ENCODE assay signal across 9 cellular contexts in genomic region chr12:58920956-58921861, GRCh38. TPM values are rescaled to one million over a fixed set of nuclear protein-coding genes. Genes with fewer than 3 reads are reported as not detected.
A peak's percentile ranks its signal among the peaks of the same experiment; 100 is the strongest.
DNase-seq lines count a peak whose midpoint lies in the region; ATAC-seq and TF ChIP-seq lines count a peak whose summit lies in the region.
"Had no signal": no experiment of that assay in that cellular context is flagged by ENCODE, and none has a peak within 500 bp of the region (broad histone marks: within the 10 kb centered on the region; RNA-seq: fewer than 3 reads in every experiment).

No MANE protein-coding gene starts in this region.

- H3K36me3 ChIP-seq in lower lobe of right lung: no peaks in the 10 kb centered on the region
- no peaks in the 10 kb centered on the region for H3K36me3 ChIP-seq in thyroid gland
- H3K36me3 ChIP-seq: neutrophil had no signal

- no peaks in the 10 kb centered on the region for H3K36me3 Mint-ChIP-seq in activated CD4-positive, alpha-beta T cell treated with anti-CD3 and anti-CD28 coated beads, Interleukin-2, amount 10 ng/mL, durations not matched to agents 24 days and 14 days (ENCODE audit: low read depth)
- peaks cover 7% of the 10 kb centered on the region for H3K36me3 Mint-ChIP-seq in MCF 10A (ENCODE audit: insufficient read depth, unreplicated experiment)

- peak overlapping the region; percentile 93 for H3K27ac ChIP-seq in lower lobe of right lung
- peak overlapping the region; percentile 90 to 99 (median 97) for H3K27ac ChIP-seq in thyroid gland
- H3K27ac ChIP-seq: neutrophil had no signal

- H3K4me3 ChIP-seq in lower lobe of right lung (peak overlapping the region; percentile 69), thyroid gland (replicated peaks in 1 of 3) (peak overlapping the region in 1 of 3 donors; percentile 90)

- peaks cover 42% of the 10 kb centered on the region for H3K27me3 Mint-ChIP-seq in activated CD4-positive, alpha-beta T cell treated with anti-CD3 and anti-CD28 coated beads, Interleukin-2, amount 10 ng/mL, durations not matched to agents 24 days and 14 days
- H3K27me3 Mint-ChIP-seq in MCF 10A (ENCODE audit: insufficient read depth, unreplicated experiment): no peaks in the 10 kb centered on the region

- WGBS in thyroid gland, 2 donors: 49 to 54% methylated on average over 15 of the region's 15 CpGs

- POLR2A ChIA-PET in MCF 10A (lab: Yijun Ruan, JAX): interaction anchor here (0.7 to 18.1 kb wide), 33 partner anchors 8 to 1090 kb away, joined by 3 to 655 read pairs (median 5); no protein-coding TSS in a partner anchor

- H3K4me1 ChIP-seq in lower lobe of right lung: no peaks in the 10 kb centered on the region
- peaks cover 0 to 17% of the 10 kb centered on the region in 2 donors for H3K4me1 ChIP-seq in thyroid gland

- H3K9me3 ChIP-seq in lower lobe of right lung: no peaks in the 10 kb centered on the region
- H3K9me3 ChIP-seq in thyroid gland: no peaks in the 10 kb centered on the region
- H3K9me3 ChIP-seq: neutrophil had no signal

- intact Hi-C loops in activated CD4-positive, alpha-beta T cell treated with anti-CD3 and anti-CD28 coated beads, Interleukin-2, amount 10 ng/mL, durations not matched to agents 24 days and 14 days (cut with micrococcal nuclease): no loop called here
- intact Hi-C loops in MCF 10A (cut with micrococcal nuclease): loop anchor here (1.0 kb wide), 1 partner anchor 44 kb away; no protein-coding TSS in a partner anchor
- intact Hi-C loops in lower lobe of right lung (cut with DNase I): no loop called here
- intact Hi-C loops in thyroid gland (cut with DNase I): no loop called here

- H3K9me3 Mint-ChIP-seq in activated CD4-positive, alpha-beta T cell treated with anti-CD3 and anti-CD28 coated beads, Interleukin-2, amount 10 ng/mL, durations not matched to agents 24 days and 14 days: no peaks in the 10 kb centered on the region
- no peaks in the 10 kb centered on the region for H3K9me3 Mint-ChIP-seq in MCF 10A (ENCODE audit: unreplicated experiment)

- H3K4me3 Mint-ChIP-seq in activated CD4-positive, alpha-beta T cell treated with anti-CD3 and anti-CD28 coated beads, Interleukin-2, amount 10 ng/mL, durations not matched to agents 24 days and 14 days: peak overlapping the region; percentile 55
- peak overlapping the region; percentile 94 for H3K4me3 Mint-ChIP-seq in MCF 10A (ENCODE audit: unreplicated experiment)

- TF ChIP-seq POLR2A in thyroid gland (IDR thresholded peaks at IDR 0.05): no peak

- DNase-seq in activated CD4-positive, alpha-beta T cell treated with anti-CD3 and anti-CD28 coated beads, Interleukin-2, amount 10 ng/mL, durations not matched to agents 24 days and 14 days: no peak
- no peak for DNase-seq in activated CD4-positive, alpha-beta T cell treated with anti-CD3 and anti-CD28 coated beads for 1 hour
- DNase-seq in MCF 10A (ENCODE audit: unreplicated experiment): no peak
- DNase-seq in lower lobe of right lung: no peak
- peak; percentile 29 to 48 for DNase-seq in thyroid gland
- DNase-seq in foreskin melanocyte: no peak
- no peak for DNase-seq in left lobe of liver (ENCODE audit: low spot score)

- H3K27me3 ChIP-seq in lower lobe of right lung (ENCODE audit: low read depth): no peaks in the 10 kb centered on the region
- H3K27me3 ChIP-seq in thyroid gland: no peaks in the 10 kb centered on the region

- TF ChIP-seq CTCF in MCF 10A (IDR thresholded peaks at IDR 0.05; ENCODE audit: unreplicated experiment) (no peak), lower lobe of right lung (IDR thresholded peaks at IDR 0.05) (no peak), thyroid gland (IDR thresholded peaks at IDR 0.05) (no peak)

- TSS peak; percentile 25 for BruUV-seq in MCF 10A (replicated peaks; lab: Mats Ljungman, UMichigan)

- peaks cover 2% of the 10 kb centered on the region for H3K4me1 Mint-ChIP-seq in activated CD4-positive, alpha-beta T cell treated with anti-CD3 and anti-CD28 coated beads, Interleukin-2, amount 10 ng/mL, durations not matched to agents 24 days and 14 days
- peaks cover 29% of the 10 kb centered on the region for H3K4me1 Mint-ChIP-seq in MCF 10A (ENCODE audit: insufficient read depth, unreplicated experiment)

- ATAC-seq in lower lobe of right lung (no peak), left lobe of liver (no peak), HG03565 (IDR thresholded peaks at IDR 0.05; ENCODE audit: unreplicated experiment) (no peak)

- CTCF ChIA-PET in MCF 10A (lab: Yijun Ruan, JAX): interaction anchor here (0.7 to 3.0 kb wide), 11 partner anchors 13 to 584 kb away, joined by 3 to 13 read pairs (median 4); no protein-coding TSS in a partner anchor

- no peak overlapping the region for H3K27ac Mint-ChIP-seq in activated CD4-positive, alpha-beta T cell treated with anti-CD3 and anti-CD28 coated beads, Interleukin-2, amount 10 ng/mL, durations not matched to agents 24 days and 14 days
- peak overlapping the region; percentile 98 for H3K27ac Mint-ChIP-seq in MCF 10A (ENCODE audit: low read depth, unreplicated experiment)

RNA-seq across cellular contexts. Expression of gene LRIG3, which starts 0.9 kb away (rescaled TPM):
- not detected in 2 replicates for total RNA-seq in activated CD4-positive, alpha-beta T cell treated with anti-CD3 and anti-CD28 coated beads, Interleukin-2, amount 10 ng/mL, durations not matched to agents 24 days and 14 days
- total RNA-seq in MCF 10A (2022): 26.5 and 41.5 TPM in 2 replicates
- 30.5 TPM for total RNA-seq in lower lobe of right lung
- total RNA-seq in thyroid gland: 100 to 1,000 TPM; 163 to 222 (median 193) TPM
- total RNA-seq in left lobe of liver: 10.8 TPM

Comparison
In these comparisons a context has a peak if more than half of its experiments do, and no peak if none do; other contexts are left out.
1. DNase-seq: peak in thyroid gland (2 of 2); none in activated CD4-positive, alpha-beta T cell treated with anti-CD3 and anti-CD28 coated beads, Interleukin-2, amount 10 ng/mL, durations not matched to agents 24 days and 14 days (single experiment), activated CD4-positive, alpha-beta T cell treated with anti-CD3 and anti-CD28 coated beads for 1 hour (single experiment), MCF 10A (single experiment), lower lobe of right lung (single experiment), foreskin melanocyte (single experiment) and left lobe of liver (single experiment).
2. RNA of gene LRIG3, which starts 0.9 kb away (total RNA-seq): 163 to 222 TPM in thyroid gland, 26.5 to 41.5 TPM in MCF 10A, 30.5 TPM in lower lobe of right lung (single experiment) and 10.8 TPM in left lobe of liver (single experiment); not detected in activated CD4-positive, alpha-beta T cell treated with anti-CD3 and anti-CD28 coated beads, Interleukin-2, amount 10 ng/mL, durations not matched to agents 24 days and 14 days; every median in the first group is over 10 times any median in the second.